Comparison of ENCODE assay signal across 8 cellular contexts in the genomic region with DNA sequence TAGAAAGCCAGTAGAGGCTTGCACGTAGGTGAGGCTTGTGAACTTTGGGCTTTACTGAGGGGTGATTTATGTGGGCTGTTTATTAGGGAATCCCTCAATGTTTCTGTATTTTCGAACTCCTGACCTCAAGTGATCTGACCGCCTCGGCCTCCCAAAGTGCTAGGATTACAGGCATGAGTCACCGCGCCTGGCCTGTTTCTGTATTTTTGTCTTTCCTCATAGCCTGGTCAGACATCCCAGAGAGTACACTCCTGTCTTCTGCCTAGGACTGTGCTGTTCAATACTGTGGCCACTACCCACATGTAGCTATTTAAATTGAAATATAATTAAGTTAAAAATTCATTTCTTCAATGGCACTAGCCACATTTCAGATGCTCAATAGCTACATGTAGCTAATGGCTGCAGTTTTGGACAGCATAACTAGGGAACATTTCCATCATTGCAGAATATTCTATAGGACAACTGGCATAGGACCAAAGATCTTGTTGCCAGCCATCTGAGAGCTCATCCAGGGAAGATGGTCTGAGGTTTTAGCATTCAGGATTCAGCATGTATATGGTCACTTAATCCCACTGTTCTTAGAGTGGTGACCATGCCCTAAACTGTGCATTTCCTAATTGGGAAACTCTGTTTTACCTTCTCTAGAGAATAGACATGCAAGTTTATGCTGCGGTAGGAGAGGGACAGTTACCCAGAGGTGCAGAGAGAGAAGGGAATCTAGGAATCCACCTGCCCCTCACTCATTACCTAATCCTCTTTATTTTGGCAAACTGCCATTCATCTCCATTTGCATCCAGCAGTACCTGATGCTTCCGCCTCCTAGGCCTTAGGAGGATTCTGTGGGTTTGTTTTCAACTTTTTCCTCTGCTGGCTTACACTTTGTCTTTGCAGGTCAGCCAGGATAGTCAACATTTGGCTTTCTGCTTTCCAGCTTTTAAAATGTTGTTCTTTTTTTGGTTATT.
DNase-seq lines count a peak whose midpoint lies in the region; ATAC-seq and TF ChIP-seq lines count a peak whose summit lies in the region.

No MANE protein-coding gene starts in this region.

- no TSS peak for BruUV-seq in Calu3 (replicated peaks; lab: Mats Ljungman, UMichigan)

- H3K27me3 ChIP-seq in liver (ENCODE audit: control insufficient read depth in 4 of 4, insufficient read depth in 4 of 4, low read length in 3 of 4), result no peaks in the 10 kb centered on the region

- peaks cover 48% of the 10 kb centered on the region for H3K4me1 Mint-ChIP-seq in Calu3 (ENCODE audit: low read depth, unreplicated experiment)

- DNase-seq in Calu3 (peak; percentile 28), NCI-H1105 treated with DMSO at 0.1 percent for 48 hours (lab: John Stamatoyannopoulos, UW) (peak; percentile 85), OCI-M2 (lab: John Stamatoyannopoulos, UW; ENCODE audit: unreplicated experiment) (no peak), cerebellar nuclear complex (lab: John Stamatoyannopoulos, UW) (no peak)

- TF ChIP-seq RAD21 in liver (IDR thresholded peaks at IDR 0.05), result no peak

- 77% methylated on average over 8 of the region's 8 CpGs for WGBS in liver

- intact Hi-C loops in Calu3 (cut with micrococcal nuclease; ENCODE audit: unreplicated experiment), result no loop called here

- no peak for ATAC-seq in GM19035 (IDR thresholded peaks at IDR 0.05; ENCODE audit: unreplicated experiment)
- ATAC-seq in HG03280 (IDR thresholded peaks at IDR 0.05; ENCODE audit: unreplicated experiment), result no peak

- H3K36me3 Mint-ChIP-seq in Calu3 (ENCODE audit: insufficient read depth, unreplicated experiment), result no peaks in the 10 kb centered on the region

- H3K9me3 Mint-ChIP-seq in Calu3 (ENCODE audit: low read depth, unreplicated experiment), result peaks cover 3% of the 10 kb centered on the region

- no peak for TF ChIP-seq CTCF in Calu3 (IDR thresholded peaks at IDR 0.05; ENCODE audit: unreplicated experiment)
- TF ChIP-seq CTCF in VCaP (conservative IDR thresholded peaks at IDR 0.05), result no peak
- no peak for TF ChIP-seq CTCF in liver (IDR thresholded peaks at IDR 0.05; ENCODE audit: low read depth, low read length, missing input control)

- no peak overlapping the region for H3K9ac ChIP-seq in liver (ENCODE audit: low read depth in 1 of 2, low read length in 2 of 2)

- no peak overlapping the region for H3K4me3 Mint-ChIP-seq in Calu3 (ENCODE audit: low read depth, unreplicated experiment)

- no peaks in the 10 kb centered on the region for H3K36me3 ChIP-seq in liver (ENCODE audit: control insufficient read depth in 4 of 4, insufficient read depth in 3 of 4, low read depth in 1 of 4, low read length in 3 of 4)

- H3K4me1 ChIP-seq in liver (ENCODE audit: control insufficient read depth in 4 of 4, insufficient read depth in 4 of 4, low read length in 3 of 4), result peaks cover 0 to 4% (median 2%) of the 10 kb centered on the region in 4 donors

- peak overlapping the region; percentile 25 for H3K27ac Mint-ChIP-seq in Calu3 (ENCODE audit: unreplicated experiment)

- CTCF ChIA-PET in Calu3 (lab: Charles Lee), result no interaction called here

- H3K9me3 ChIP-seq in liver (ENCODE audit: control insufficient read depth in 4 of 4, low read length in 3 of 4), result no peaks in the 10 kb centered on the region

- H3K27ac ChIP-seq in VCaP, result peak overlapping the region; percentile 80
- H3K27ac ChIP-seq in liver (ENCODE audit: low read depth in 1 of 2, low read length in 2 of 2), result no peak overlapping the region

- H3K4me3 ChIP-seq in liver (ENCODE audit: low read depth in 1 of 3, low read length in 3 of 3), result no peak overlapping the region

- H3K27me3 Mint-ChIP-seq in Calu3 (ENCODE audit: unreplicated experiment), result no peaks in the 10 kb centered on the region

TF ChIP-seq in liver, 16 proteins besides CTCF, POLR2A, EP300 and RAD21:
- no peak for TF ChIP-seq YY1 (IDR thresholded peaks at IDR 0.05)
- no peak for TF ChIP-seq FOXA1 (IDR thresholded peaks at IDR 0.05)
- peak; percentile 48 to 64 for TF ChIP-seq JUND (IDR thresholded peaks at IDR 0.05)
- peak; percentile 51 for TF ChIP-seq NR2F2 (IDR thresholded peaks at IDR 0.05)
- TF ChIP-seq, protein P1, sequence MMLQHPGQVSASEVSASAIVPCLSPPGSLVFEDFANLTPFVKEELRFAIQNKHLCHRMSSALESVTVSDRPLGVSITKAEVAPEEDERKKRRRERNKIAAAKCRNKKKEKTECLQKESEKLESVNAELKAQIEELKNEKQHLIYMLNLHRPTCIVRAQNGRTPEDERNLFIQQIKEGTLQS (IDR thresholded peaks at IDR 0.05), result no peak
- peak in 1 of 2 donors; percentile 17 for TF ChIP-seq RXRA (IDR thresholded peaks at IDR 0.05)
- TF ChIP-seq GABPA (IDR thresholded peaks at IDR 0.05 in 1 of 2, conservative IDR thresholded peaks at IDR 0.05 in 1 of 2), result no peak
- no peak for TF ChIP-seq HNF4A (conservative IDR thresholded peaks at IDR 0.05)
- no peak for TF ChIP-seq SP1 (IDR thresholded peaks at IDR 0.05)
- TF ChIP-seq, protein P2, sequence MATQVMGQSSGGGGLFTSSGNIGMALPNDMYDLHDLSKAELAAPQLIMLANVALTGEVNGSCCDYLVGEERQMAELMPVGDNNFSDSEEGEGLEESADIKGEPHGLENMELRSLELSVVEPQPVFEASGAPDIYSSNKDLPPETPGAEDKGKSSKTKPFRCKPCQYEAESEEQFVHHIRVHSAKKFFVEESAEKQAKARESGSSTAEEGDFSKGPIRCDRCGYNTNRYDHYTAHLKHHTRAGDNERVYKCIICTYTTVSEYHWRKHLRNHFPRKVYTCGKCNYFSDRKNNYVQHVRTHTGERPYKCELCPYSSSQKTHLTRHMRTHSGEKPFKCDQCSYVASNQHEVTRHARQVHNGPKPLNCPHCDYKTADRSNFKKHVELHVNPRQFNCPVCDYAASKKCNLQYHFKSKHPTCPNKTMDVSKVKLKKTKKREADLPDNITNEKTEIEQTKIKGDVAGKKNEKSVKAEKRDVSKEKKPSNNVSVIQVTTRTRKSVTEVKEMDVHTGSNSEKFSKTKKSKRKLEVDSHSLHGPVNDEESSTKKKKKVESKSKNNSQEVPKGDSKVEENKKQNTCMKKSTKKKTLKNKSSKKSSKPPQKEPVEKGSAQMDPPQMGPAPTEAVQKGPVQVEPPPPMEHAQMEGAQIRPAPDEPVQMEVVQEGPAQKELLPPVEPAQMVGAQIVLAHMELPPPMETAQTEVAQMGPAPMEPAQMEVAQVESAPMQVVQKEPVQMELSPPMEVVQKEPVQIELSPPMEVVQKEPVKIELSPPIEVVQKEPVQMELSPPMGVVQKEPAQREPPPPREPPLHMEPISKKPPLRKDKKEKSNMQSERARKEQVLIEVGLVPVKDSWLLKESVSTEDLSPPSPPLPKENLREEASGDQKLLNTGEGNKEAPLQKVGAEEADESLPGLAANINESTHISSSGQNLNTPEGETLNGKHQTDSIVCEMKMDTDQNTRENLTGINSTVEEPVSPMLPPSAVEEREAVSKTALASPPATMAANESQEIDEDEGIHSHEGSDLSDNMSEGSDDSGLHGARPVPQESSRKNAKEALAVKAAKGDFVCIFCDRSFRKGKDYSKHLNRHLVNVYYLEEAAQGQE (IDR thresholded peaks at IDR 0.05), result no peak
- TF ChIP-seq, protein P3, sequence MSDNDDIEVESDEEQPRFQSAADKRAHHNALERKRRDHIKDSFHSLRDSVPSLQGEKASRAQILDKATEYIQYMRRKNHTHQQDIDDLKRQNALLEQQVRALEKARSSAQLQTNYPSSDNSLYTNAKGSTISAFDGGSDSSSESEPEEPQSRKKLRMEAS (IDR thresholded peaks at IDR 0.05), result no peak
- TF ChIP-seq TAF1 (conservative IDR thresholded peaks at IDR 0.05), result no peak

Comparison
In these comparisons a context has a peak if more than half of its experiments do, and no peak if none do; other contexts are left out.
1. DNase-seq: peak in Calu3 (single experiment) and NCI-H1105 treated with DMSO at 0.1 percent for 48 hours (single experiment); none in OCI-M2 (single experiment) and cerebellar nuclear complex (0 of 2).